1 cellular context compared by ENCODE assay signal in the genomic region with DNA sequence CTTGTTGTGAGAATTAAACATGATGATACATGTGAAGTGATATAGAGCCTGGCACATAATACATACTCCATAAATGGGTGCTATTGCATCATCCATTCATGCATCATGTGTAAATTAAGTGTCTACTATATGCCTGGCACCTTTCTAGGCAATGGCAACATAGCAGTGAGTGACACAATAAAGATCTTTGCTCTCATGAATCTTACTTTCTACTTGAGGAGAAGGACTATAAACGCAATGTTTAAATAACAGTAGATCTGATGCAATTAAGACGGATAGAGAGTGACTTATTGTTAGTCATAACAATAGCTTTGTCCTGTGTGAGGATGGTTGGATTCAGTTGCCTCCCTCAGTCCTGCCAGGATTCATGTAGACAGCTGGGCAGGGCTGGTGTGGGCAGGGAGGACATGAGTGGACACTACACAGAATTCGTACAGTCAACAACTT.
TF ChIP-seq lines count a peak whose summit lies in the region.

No MANE protein-coding gene starts in this region.

TF ChIP-seq in SK-N-SH treated with all-trans-retinoic acid at 6 μM for 48 hours, 23 proteins besides CTCF, POLR2A, EP300 and RAD21 (continued from another document):
- TF ChIP-seq, protein P1, sequence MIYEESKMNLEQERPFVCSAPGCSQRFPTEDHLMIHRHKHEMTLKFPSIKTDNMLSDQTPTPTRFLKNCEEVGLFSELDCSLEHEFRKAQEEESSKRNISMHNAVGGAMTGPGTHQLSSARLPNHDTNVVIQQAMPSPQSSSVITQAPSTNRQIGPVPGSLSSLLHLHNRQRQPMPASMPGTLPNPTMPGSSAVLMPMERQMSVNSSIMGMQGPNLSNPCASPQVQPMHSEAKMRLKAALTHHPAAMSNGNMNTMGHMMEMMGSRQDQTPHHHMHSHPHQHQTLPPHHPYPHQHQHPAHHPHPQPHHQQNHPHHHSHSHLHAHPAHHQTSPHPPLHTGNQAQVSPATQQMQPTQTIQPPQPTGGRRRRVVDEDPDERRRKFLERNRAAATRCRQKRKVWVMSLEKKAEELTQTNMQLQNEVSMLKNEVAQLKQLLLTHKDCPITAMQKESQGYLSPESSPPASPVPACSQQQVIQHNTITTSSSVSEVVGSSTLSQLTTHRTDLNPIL (CRISPR knock-in tag; IDR thresholded peaks at IDR 0.05; ENCODE audit: low read depth) = no peak
- TF ChIP-seq TOX (CRISPR knock-in tag; IDR thresholded peaks at IDR 0.05; ENCODE audit: borderline replicate concordance) (no peak), ZNF8 (CRISPR knock-in tag; IDR thresholded peaks at IDR 0.05) (no peak), ISL1 (CRISPR knock-in tag; IDR thresholded peaks at IDR 0.05) (no peak), RARB (CRISPR knock-in tag; IDR thresholded peaks at IDR 0.05) (no peak), ZNF70 (CRISPR knock-in tag; IDR thresholded peaks at IDR 0.05) (no peak), PPARA (CRISPR knock-in tag; IDR thresholded peaks at IDR 0.05; ENCODE audit: borderline replicate concordance) (no peak), ZFP3 (CRISPR knock-in tag; IDR thresholded peaks at IDR 0.05) (no peak), ARNTL (CRISPR knock-in tag; IDR thresholded peaks at IDR 0.05; ENCODE audit: borderline replicate concordance, low read depth) (no peak)
